In genomic region chr22:46652930-46653331, GRCh38 we compare ENCODE assay signal across 1 cellular context.
TF ChIP-seq lines count a peak whose summit lies in the region.

No MANE protein-coding gene starts in this region.

TF ChIP-seq in HepG2, 621 proteins besides CTCF, POLR2A, EP300 and RAD21 (continued from another document and continues in another):
- TF ChIP-seq CREBL2 (CRISPR knock-in tag; IDR thresholded peaks at IDR 0.05; ENCODE audit: borderline replicate concordance) (no peak), ATRX (CRISPR knock-in tag; IDR thresholded peaks at IDR 0.05; ENCODE audit: borderline replicate concordance) (no peak), CENPX (CRISPR knock-in tag; IDR thresholded peaks at IDR 0.05) (no peak), ZNF749 (CRISPR knock-in tag; IDR thresholded peaks at IDR 0.05; ENCODE audit: borderline replicate concordance) (no peak), MAFK (conservative IDR thresholded peaks at IDR 0.05 in 1 of 2, IDR thresholded peaks at IDR 0.05 in 1 of 2; ENCODE audit: low read length in 2 of 2) (no peak), ZBTB21 (CRISPR knock-in tag; IDR thresholded peaks at IDR 0.05) (no peak), BRCA1 (CRISPR knock-in tag; IDR thresholded peaks at IDR 0.05) (no peak), ZNF615 (CRISPR knock-in tag; IDR thresholded peaks at IDR 0.05; ENCODE audit: borderline replicate concordance) (no peak), ZNF143 (CRISPR knock-in tag; IDR thresholded peaks at IDR 0.05) (peak; percentile 51; the same call in 1 of the 2 replicates), JARID2 (CRISPR knock-in tag; IDR thresholded peaks at IDR 0.05; ENCODE audit: insufficient replicate concordance) (no peak), NFKB2 (CRISPR knock-in tag; IDR thresholded peaks at IDR 0.05; ENCODE audit: borderline replicate concordance) (peak; percentile 74; the same call in 1 of the 2 replicates), YEATS4 (CRISPR knock-in tag; IDR thresholded peaks at IDR 0.05; ENCODE audit: borderline replicate concordance) (no peak), PHF21A (CRISPR knock-in tag; IDR thresholded peaks at IDR 0.05) (no peak), ZNF367 (CRISPR knock-in tag; IDR thresholded peaks at IDR 0.05; ENCODE audit: borderline replicate concordance) (no peak), ZNF549 (CRISPR knock-in tag; IDR thresholded peaks at IDR 0.05) (no peak), ZNF850 (CRISPR knock-in tag; conservative IDR thresholded peaks at IDR 0.05) (no peak), ISL2 (CRISPR knock-in tag; IDR thresholded peaks at IDR 0.05) (no peak), BRD4 (CRISPR knock-in tag; IDR thresholded peaks at IDR 0.05) (no peak), MIER3 (CRISPR knock-in tag; IDR thresholded peaks at IDR 0.05; ENCODE audit: borderline replicate concordance) (no peak), ZZZ3 (CRISPR knock-in tag; IDR thresholded peaks at IDR 0.05; ENCODE audit: borderline replicate concordance) (no peak), PAWR (CRISPR knock-in tag; IDR thresholded peaks at IDR 0.05; ENCODE audit: borderline replicate concordance) (no peak), NFKBIZ (CRISPR knock-in tag; IDR thresholded peaks at IDR 0.05) (no peak), ZNF263 (CRISPR knock-in tag; IDR thresholded peaks at IDR 0.05) (no peak), ZNF883 (CRISPR knock-in tag; IDR thresholded peaks at IDR 0.05; ENCODE audit: not compliant biosample characterization) (peak; percentile 30), HNF4A (CRISPR knock-in tag; IDR thresholded peaks at IDR 0.05) (peak; percentile 21; the same call in 1 of the 2 replicates), ZNF430 (CRISPR knock-in tag; IDR thresholded peaks at IDR 0.05) (no peak), TARDBP (CRISPR knock-in tag; IDR thresholded peaks at IDR 0.05) (peak; percentile 4; the same call in 1 of the 2 replicates), FOXA1 (IDR thresholded peaks at IDR 0.05) (no peak), FOXA1 (CRISPR knock-in tag; IDR thresholded peaks at IDR 0.05) (peak; percentile 32; the same call in 1 of the 2 replicates), ZKSCAN1 (IDR thresholded peaks at IDR 0.05; ENCODE audit: low read length) (no peak), ZSCAN20 (CRISPR knock-in tag; IDR thresholded peaks at IDR 0.05; ENCODE audit: borderline replicate concordance) (no peak), SALL1 (CRISPR knock-in tag; IDR thresholded peaks at IDR 0.05) (peak; percentile 2; the same call in 1 of the 2 replicates), CC2D1A (CRISPR knock-in tag; IDR thresholded peaks at IDR 0.05) (no peak), ZSCAN22 (CRISPR knock-in tag; IDR thresholded peaks at IDR 0.05) (no peak)
- TF ChIP-seq, protein P1, sequence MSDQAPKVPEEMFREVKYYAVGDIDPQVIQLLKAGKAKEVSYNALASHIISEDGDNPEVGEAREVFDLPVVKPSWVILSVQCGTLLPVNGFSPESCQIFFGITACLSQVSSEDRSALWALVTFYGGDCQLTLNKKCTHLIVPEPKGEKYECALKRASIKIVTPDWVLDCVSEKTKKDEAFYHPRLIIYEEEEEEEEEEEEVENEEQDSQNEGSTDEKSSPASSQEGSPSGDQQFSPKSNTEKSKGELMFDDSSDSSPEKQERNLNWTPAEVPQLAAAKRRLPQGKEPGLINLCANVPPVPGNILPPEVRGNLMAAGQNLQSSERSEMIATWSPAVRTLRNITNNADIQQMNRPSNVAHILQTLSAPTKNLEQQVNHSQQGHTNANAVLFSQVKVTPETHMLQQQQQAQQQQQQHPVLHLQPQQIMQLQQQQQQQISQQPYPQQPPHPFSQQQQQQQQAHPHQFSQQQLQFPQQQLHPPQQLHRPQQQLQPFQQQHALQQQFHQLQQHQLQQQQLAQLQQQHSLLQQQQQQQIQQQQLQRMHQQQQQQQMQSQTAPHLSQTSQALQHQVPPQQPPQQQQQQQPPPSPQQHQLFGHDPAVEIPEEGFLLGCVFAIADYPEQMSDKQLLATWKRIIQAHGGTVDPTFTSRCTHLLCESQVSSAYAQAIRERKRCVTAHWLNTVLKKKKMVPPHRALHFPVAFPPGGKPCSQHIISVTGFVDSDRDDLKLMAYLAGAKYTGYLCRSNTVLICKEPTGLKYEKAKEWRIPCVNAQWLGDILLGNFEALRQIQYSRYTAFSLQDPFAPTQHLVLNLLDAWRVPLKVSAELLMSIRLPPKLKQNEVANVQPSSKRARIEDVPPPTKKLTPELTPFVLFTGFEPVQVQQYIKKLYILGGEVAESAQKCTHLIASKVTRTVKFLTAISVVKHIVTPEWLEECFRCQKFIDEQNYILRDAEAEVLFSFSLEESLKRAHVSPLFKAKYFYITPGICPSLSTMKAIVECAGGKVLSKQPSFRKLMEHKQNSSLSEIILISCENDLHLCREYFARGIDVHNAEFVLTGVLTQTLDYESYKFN (CRISPR knock-in tag; conservative IDR thresholded peaks at IDR 0.05): no peak
- TF ChIP-seq, protein P2, sequence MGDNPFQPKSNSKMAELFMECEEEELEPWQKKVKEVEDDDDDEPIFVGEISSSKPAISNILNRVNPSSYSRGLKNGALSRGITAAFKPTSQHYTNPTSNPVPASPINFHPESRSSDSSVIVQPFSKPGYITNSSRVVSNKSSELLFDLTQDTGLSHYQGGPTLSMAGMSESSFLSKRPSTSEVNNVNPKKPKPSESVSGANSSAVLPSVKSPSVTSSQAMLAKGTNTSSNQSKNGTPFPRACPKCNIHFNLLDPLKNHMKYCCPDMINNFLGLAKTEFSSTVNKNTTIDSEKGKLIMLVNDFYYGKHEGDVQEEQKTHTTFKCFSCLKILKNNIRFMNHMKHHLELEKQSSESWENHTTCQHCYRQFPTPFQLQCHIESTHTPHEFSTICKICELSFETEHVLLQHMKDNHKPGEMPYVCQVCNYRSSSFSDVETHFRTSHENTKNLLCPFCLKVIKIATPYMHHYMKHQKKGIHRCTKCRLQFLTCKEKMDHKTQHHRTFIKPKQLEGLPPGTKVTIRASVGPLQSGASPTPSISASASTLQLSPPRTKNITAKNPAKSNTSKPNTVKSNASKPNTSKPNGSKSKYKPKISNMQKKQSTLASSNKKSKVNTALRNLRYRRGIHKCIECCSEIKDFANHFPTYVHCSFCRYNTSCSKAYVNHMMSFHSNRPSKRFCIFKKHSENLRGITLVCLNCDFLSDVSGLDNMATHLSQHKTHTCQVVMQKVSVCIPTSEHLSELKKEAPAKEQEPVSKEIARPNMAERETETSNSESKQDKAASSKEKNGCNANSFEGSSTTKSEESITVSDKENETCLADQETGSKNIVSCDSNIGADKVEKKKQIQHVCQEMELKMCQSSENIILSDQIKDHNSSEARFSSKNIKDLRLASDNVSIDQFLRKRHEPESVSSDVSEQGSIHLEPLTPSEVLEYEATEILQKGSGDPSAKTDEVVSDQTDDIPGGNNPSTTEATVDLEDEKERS (CRISPR knock-in tag; IDR thresholded peaks at IDR 0.05): no peak
- TF ChIP-seq, protein P3, sequence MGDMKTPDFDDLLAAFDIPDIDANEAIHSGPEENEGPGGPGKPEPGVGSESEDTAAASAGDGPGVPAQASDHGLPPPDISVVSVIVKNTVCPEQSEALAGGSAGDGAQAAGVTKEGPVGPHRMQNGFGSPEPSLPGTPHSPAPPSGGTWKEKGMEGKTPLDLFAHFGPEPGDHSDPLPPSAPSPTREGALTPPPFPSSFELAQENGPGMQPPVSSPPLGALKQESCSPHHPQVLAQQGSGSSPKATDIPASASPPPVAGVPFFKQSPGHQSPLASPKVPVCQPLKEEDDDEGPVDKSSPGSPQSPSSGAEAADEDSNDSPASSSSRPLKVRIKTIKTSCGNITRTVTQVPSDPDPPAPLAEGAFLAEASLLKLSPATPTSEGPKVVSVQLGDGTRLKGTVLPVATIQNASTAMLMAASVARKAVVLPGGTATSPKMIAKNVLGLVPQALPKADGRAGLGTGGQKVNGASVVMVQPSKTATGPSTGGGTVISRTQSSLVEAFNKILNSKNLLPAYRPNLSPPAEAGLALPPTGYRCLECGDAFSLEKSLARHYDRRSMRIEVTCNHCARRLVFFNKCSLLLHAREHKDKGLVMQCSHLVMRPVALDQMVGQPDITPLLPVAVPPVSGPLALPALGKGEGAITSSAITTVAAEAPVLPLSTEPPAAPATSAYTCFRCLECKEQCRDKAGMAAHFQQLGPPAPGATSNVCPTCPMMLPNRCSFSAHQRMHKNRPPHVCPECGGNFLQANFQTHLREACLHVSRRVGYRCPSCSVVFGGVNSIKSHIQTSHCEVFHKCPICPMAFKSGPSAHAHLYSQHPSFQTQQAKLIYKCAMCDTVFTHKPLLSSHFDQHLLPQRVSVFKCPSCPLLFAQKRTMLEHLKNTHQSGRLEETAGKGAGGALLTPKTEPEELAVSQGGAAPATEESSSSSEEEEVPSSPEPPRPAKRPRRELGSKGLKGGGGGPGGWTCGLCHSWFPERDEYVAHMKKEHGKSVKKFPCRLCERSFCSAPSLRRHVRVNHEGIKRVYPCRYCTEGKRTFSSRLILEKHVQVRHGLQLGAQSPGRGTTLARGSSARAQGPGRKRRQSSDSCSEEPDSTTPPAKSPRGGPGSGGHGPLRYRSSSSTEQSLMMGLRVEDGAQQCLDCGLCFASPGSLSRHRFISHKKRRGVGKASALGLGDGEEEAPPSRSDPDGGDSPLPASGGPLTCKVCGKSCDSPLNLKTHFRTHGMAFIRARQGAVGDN (CRISPR knock-in tag; IDR thresholded peaks at IDR 0.05): peak; percentile 89
- TF ChIP-seq, protein P4, sequence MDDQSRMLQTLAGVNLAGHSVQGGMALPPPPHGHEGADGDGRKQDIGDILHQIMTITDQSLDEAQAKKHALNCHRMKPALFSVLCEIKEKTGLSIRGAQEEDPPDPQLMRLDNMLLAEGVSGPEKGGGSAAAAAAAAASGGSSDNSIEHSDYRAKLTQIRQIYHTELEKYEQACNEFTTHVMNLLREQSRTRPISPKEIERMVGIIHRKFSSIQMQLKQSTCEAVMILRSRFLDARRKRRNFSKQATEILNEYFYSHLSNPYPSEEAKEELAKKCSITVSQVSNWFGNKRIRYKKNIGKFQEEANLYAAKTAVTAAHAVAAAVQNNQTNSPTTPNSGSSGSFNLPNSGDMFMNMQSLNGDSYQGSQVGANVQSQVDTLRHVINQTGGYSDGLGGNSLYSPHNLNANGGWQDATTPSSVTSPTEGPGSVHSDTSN (CRISPR knock-in tag; IDR thresholded peaks at IDR 0.05; ENCODE audit: borderline replicate concordance): no peak
- TF ChIP-seq, protein P5, sequence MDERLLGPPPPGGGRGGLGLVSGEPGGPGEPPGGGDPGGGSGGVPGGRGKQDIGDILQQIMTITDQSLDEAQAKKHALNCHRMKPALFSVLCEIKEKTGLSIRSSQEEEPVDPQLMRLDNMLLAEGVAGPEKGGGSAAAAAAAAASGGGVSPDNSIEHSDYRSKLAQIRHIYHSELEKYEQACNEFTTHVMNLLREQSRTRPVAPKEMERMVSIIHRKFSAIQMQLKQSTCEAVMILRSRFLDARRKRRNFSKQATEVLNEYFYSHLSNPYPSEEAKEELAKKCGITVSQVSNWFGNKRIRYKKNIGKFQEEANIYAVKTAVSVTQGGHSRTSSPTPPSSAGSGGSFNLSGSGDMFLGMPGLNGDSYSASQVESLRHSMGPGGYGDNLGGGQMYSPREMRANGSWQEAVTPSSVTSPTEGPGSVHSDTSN (CRISPR knock-in tag; IDR thresholded peaks at IDR 0.05): no peak
- TF ChIP-seq, protein P6, sequence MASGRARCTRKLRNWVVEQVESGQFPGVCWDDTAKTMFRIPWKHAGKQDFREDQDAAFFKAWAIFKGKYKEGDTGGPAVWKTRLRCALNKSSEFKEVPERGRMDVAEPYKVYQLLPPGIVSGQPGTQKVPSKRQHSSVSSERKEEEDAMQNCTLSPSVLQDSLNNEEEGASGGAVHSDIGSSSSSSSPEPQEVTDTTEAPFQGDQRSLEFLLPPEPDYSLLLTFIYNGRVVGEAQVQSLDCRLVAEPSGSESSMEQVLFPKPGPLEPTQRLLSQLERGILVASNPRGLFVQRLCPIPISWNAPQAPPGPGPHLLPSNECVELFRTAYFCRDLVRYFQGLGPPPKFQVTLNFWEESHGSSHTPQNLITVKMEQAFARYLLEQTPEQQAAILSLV (CRISPR knock-in tag; IDR thresholded peaks at IDR 0.05; ENCODE audit: borderline replicate concordance): no peak
- TF ChIP-seq, protein P7, sequence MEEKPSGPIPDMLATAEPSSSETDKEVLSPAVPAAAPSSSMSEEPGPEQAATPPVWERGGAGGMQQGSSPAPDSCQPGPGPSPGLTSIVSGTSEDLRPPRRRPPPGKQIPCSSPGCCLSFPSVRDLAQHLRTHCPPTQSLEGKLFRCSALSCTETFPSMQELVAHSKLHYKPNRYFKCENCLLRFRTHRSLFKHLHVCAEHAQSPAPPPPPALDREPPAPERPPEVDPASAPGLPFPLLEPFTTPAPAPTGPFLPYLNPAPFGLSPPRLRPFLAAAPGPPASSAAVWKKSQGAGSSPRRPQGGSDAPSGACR (CRISPR knock-in tag; IDR thresholded peaks at IDR 0.05): no peak
